Comparison of ENCODE assay signal across 30 cellular contexts in genomic region chr9:121537283-121537682, GRCh38. TPM values are rescaled to one million over a fixed set of nuclear protein-coding genes. Genes with fewer than 3 reads are reported as not detected.
DNase-seq lines count a peak whose midpoint lies in the region; ATAC-seq, FAIRE-seq and TF ChIP-seq lines count a peak whose summit lies in the region.
"Had no signal": no experiment of that assay in that cellular context is flagged by ENCODE, and none has a peak within 500 bp of the region (broad histone marks: within the 10 kb centered on the region; RNA-seq: fewer than 3 reads in every experiment).

No MANE protein-coding gene starts in this region.

- TF ChIP-seq CTCF in keratinocyte (optimal IDR thresholded peaks at IDR 0.05 in 1 of 3, IDR thresholded peaks at IDR 0.05 in 1 of 3, conservative IDR thresholded peaks at IDR 0.05 in 1 of 3; ENCODE audit: extremely low read depth in 1 of 3, insufficient read depth in 2 of 3, low read length in 3 of 3), result no peak

- dilution Hi-C loops in keratinocyte (cut with MboI; ENCODE audit: extremely low pct_ligation_motif_present, low sequenced_read_pairs), result no loop called here

- CTCF ChIA-PET in activated CD8-positive, alpha-beta T cell treated with anti-CD3 and anti-CD28 coated beads, Interleukin-2, amount 10 ng/mL, durations not matched to agents 7 days and 5 days (lab: Charles Lee), result interaction anchor here (1.5 kb wide), 1 partner anchor 561 kb away, joined by 4 read pairs; no protein-coding TSS in a partner anchor

- no peaks in the 10 kb centered on the region for H4K20me1 ChIP-seq in keratinocyte (ENCODE audit: control insufficient read depth, extremely low read depth, insufficient read depth, low read length)

- no peaks in the 10 kb centered on the region for H3K79me2 ChIP-seq in keratinocyte (ENCODE audit: control insufficient read depth, insufficient read depth, low read length)

- H3K4me1 ChIP-seq in keratinocyte (ENCODE audit: control insufficient read depth, extremely low read depth, insufficient read depth, low read length), result no peaks in the 10 kb centered on the region

- H3K9me3 ChIP-seq in keratinocyte (ENCODE audit: control insufficient read depth, low read depth, low read length), result no peaks in the 10 kb centered on the region

- DNase-seq in Kasumi-1 (lab: John Stamatoyannopoulos, UW) (peak; percentile 8 to 17), keratinocyte (ENCODE audit: low read depth, low spot score) (no peak), superior temporal gyrus (ENCODE audit: extremely low spot score) (peak; percentile 44), NCI-H1092 (lab: John Stamatoyannopoulos, UW) (no peak), activated T-cell treated with anti-CD3 and anti-CD28 coated beads for 4 hours (no peak)
- no peak for DNase-seq in activated CD8-positive, alpha-beta T cell treated with anti-CD3 and anti-CD28 coated beads, Interleukin-2, amount 10 ng/mL, durations not matched to agents 7 days and 5 days
- DNase-seq in NK-92 treated with Interleukin-12 subunit alpha and Interleukin-12 subunit beta, amount 100 ng/mL, for 24 hours (lab: John Stamatoyannopoulos, UW), result no peak
- DNase-seq: ACHN; activated CD4-positive, alpha-beta memory T cell treated with anti-CD3 and anti-CD28 coated beads for 36 hours; activated CD8-positive, alpha-beta memory T cell treated with anti-CD3 and anti-CD28 coated beads, Interleukin-2, amount 50 U/mL, for 48 hours; activated effector memory CD4-positive, alpha-beta T cell treated with anti-CD3 and anti-CD28 coated beads, Interleukin-2, amount 50 U/mL, for 16 hours; activated naive CD8-positive, alpha-beta T cell treated with anti-CD3 and anti-CD28 coated beads, Interleukin-2, amount 10 ng/mL, durations not matched to agents 7 days and 5 days; COR-L47; DMS53; glutamatergic neuron; KBM-7; left cardiac atrium; NCI-H1436 treated with DMSO at 0.1 percent for 48 hours; NCI-H2107; NCI-H774; RPMI8226; stimulated activated naive CD8-positive, alpha-beta T cell treated with anti-CD3 and anti-CD28 coated beads, Interleukin-15, amount 100 ng/mL, for 72 hours had no signal

- peaks cover 7% of the 10 kb centered on the region for H3K27me3 Mint-ChIP-seq in activated CD8-positive, alpha-beta T cell treated with anti-CD3 and anti-CD28 coated beads, Interleukin-2, amount 10 ng/mL, durations not matched to agents 7 days and 5 days (ENCODE audit: low read depth)

- no peak overlapping the region for H3K9ac ChIP-seq in keratinocyte (ENCODE audit: control insufficient read depth, extremely low read depth, insufficient read depth, low read length)

- no peaks in the 10 kb centered on the region for H3K9me3 Mint-ChIP-seq in activated CD8-positive, alpha-beta T cell treated with anti-CD3 and anti-CD28 coated beads, Interleukin-2, amount 10 ng/mL, durations not matched to agents 7 days and 5 days (ENCODE audit: insufficient read depth)
- H3K9me3 Mint-ChIP-seq: activated CD4-positive, alpha-beta memory T cell treated with anti-CD3 and anti-CD28 coated beads for 36 hours; activated naive CD8-positive, alpha-beta T cell treated with anti-CD3 and anti-CD28 coated beads, Interleukin-2, amount 10 ng/mL, durations not matched to agents 7 days and 5 days; memory B cell; stimulated activated naive CD8-positive, alpha-beta T cell treated with anti-CD3 and anti-CD28 coated beads, Interleukin-15, amount 100 ng/mL, for 72 hours had no signal

- H2AFZ ChIP-seq in keratinocyte (ENCODE audit: control insufficient read depth, low read length), result peak overlapping the region; percentile 12

- H3K27ac ChIP-seq in keratinocyte (ENCODE audit: control insufficient read depth, insufficient read depth, low read length), result no peak overlapping the region

- no peak overlapping the region for H3K4me2 ChIP-seq in keratinocyte (ENCODE audit: control insufficient read depth, extremely low read depth, insufficient read depth, low read depth, low read length)

- H3K36me3 Mint-ChIP-seq in activated CD8-positive, alpha-beta T cell treated with anti-CD3 and anti-CD28 coated beads, Interleukin-2, amount 10 ng/mL, durations not matched to agents 7 days and 5 days (ENCODE audit: low read depth), result no peaks in the 10 kb centered on the region
- H3K36me3 Mint-ChIP-seq: activated CD4-positive, alpha-beta memory T cell treated with anti-CD3 and anti-CD28 coated beads for 36 hours; activated naive CD8-positive, alpha-beta T cell treated with anti-CD3 and anti-CD28 coated beads, Interleukin-2, amount 10 ng/mL, durations not matched to agents 7 days and 5 days; memory B cell had no signal

- ATAC-seq in esophagus mucosa, result peak; percentile 27
- no peak for ATAC-seq in activated CD8-positive, alpha-beta T cell treated with anti-CD3 and anti-CD28 coated beads, Interleukin-2, amount 10 ng/mL, durations not matched to agents 7 days and 5 days
- ATAC-seq: activated CD4-positive, CD25-positive, alpha-beta regulatory T cell treated with anti-CD3 and anti-CD28 coated beads, Interleukin-2, amount 50 U/mL, for 24 hours; stimulated activated naive CD8-positive, alpha-beta T cell treated with anti-CD3 and anti-CD28 coated beads, Interleukin-15, amount 100 ng/mL, for 72 hours had no signal

- no peaks in the 10 kb centered on the region for H3K36me3 ChIP-seq in keratinocyte (ENCODE audit: control insufficient read depth in 2 of 2, extremely low read depth in 1 of 2, insufficient read depth in 2 of 2, low read length in 2 of 2)

- POLR2A ChIA-PET in activated CD8-positive, alpha-beta T cell treated with anti-CD3 and anti-CD28 coated beads, Interleukin-2, amount 10 ng/mL, durations not matched to agents 7 days and 5 days (lab: Charles Lee), result no interaction called here

- H3K4me1 Mint-ChIP-seq in activated CD8-positive, alpha-beta T cell treated with anti-CD3 and anti-CD28 coated beads, Interleukin-2, amount 10 ng/mL, durations not matched to agents 7 days and 5 days (ENCODE audit: low read depth), result no peaks in the 10 kb centered on the region
- H3K4me1 Mint-ChIP-seq: activated naive CD8-positive, alpha-beta T cell treated with anti-CD3 and anti-CD28 coated beads, Interleukin-2, amount 10 ng/mL, durations not matched to agents 7 days and 5 days; memory B cell; stimulated activated naive CD8-positive, alpha-beta T cell treated with anti-CD3 and anti-CD28 coated beads, Interleukin-15, amount 100 ng/mL, for 72 hours had no signal

- no peak for FAIRE-seq in keratinocyte (lab: Jason Lieb, UNC)
- FAIRE-seq: G401.6 had no signal

- no peak overlapping the region for H3K4me3 Mint-ChIP-seq in activated CD8-positive, alpha-beta T cell treated with anti-CD3 and anti-CD28 coated beads, Interleukin-2, amount 10 ng/mL, durations not matched to agents 7 days and 5 days
- H3K4me3 Mint-ChIP-seq: activated CD4-positive, alpha-beta memory T cell treated with anti-CD3 and anti-CD28 coated beads for 36 hours; activated naive CD8-positive, alpha-beta T cell treated with anti-CD3 and anti-CD28 coated beads, Interleukin-2, amount 10 ng/mL, durations not matched to agents 7 days and 5 days; memory B cell; stimulated activated naive CD8-positive, alpha-beta T cell treated with anti-CD3 and anti-CD28 coated beads, Interleukin-15, amount 100 ng/mL, for 72 hours had no signal

- no peaks in the 10 kb centered on the region for H3K9me1 ChIP-seq in keratinocyte (ENCODE audit: control insufficient read depth, extremely low read depth, insufficient read depth, low read length)

- H3K4me3 ChIP-seq in keratinocyte (ENCODE audit: control insufficient read depth in 2 of 3, extremely low read depth in 1 of 3, insufficient read depth in 2 of 3, low read depth in 1 of 3, low read length in 3 of 3), result no peak overlapping the region
- H3K4me3 ChIP-seq: skin epidermis had no signal

- no peaks in the 10 kb centered on the region for H3K27me3 ChIP-seq in keratinocyte (ENCODE audit: control insufficient read depth, extremely low read depth, insufficient read depth, low read length)

- no peak overlapping the region for H3K27ac Mint-ChIP-seq in activated CD8-positive, alpha-beta T cell treated with anti-CD3 and anti-CD28 coated beads, Interleukin-2, amount 10 ng/mL, durations not matched to agents 7 days and 5 days
- H3K27ac Mint-ChIP-seq: activated CD4-positive, alpha-beta memory T cell treated with anti-CD3 and anti-CD28 coated beads for 36 hours; activated naive CD8-positive, alpha-beta T cell treated with anti-CD3 and anti-CD28 coated beads, Interleukin-2, amount 10 ng/mL, durations not matched to agents 7 days and 5 days; memory B cell; stimulated activated naive CD8-positive, alpha-beta T cell treated with anti-CD3 and anti-CD28 coated beads, Interleukin-15, amount 100 ng/mL, for 72 hours had no signal

RNA-seq across cellular contexts. Expression of gene GGTA1, which starts 37.6 kb away (rescaled TPM):
- total RNA-seq in esophagus mucosa, result 7.1 TPM
- 0.05 TPM in 1 of 3 replicates, not detected in the others for polyA plus RNA-seq in keratinocyte
- 0.41 TPM for polyA plus RNA-seq in keratinocyte (2011; ENCODE audit: low read depth)
- polyA plus RNA-seq in keratinocyte (2011; cell fraction: cytosol; rRNA removed), result not detected in 2 replicates
- not detected in 2 replicates for polyA plus RNA-seq in keratinocyte (2011; cell fraction: nucleus; rRNA removed)
- 0.20 TPM in 1 of 2 replicates, not detected in the other for polyA plus RNA-seq in keratinocyte (2012; ENCODE audit: low replicate concordance)
- polyA minus RNA-seq in keratinocyte, result not detected in 3 replicates
- not detected for polyA minus RNA-seq in keratinocyte (2011; cell fraction: cytosol; rRNA and poly(A)+ RNA removed)
- polyA minus RNA-seq in keratinocyte (2011; cell fraction: nucleus; rRNA and poly(A)+ RNA removed), result not detected in 2 replicates
- not detected for total RNA-seq in activated CD8-positive, alpha-beta T cell treated with anti-CD3 and anti-CD28 coated beads, Interleukin-2, amount 10 ng/mL, durations not matched to agents 7 days and 5 days
- total RNA-seq: activated CD4-positive, alpha-beta memory T cell treated with anti-CD3 and anti-CD28 coated beads for 36 hours; activated naive CD8-positive, alpha-beta T cell treated with anti-CD3 and anti-CD28 coated beads, Interleukin-2, amount 10 ng/mL, durations not matched to agents 7 days and 5 days; HT1080; T-helper 1 cell treated with Interleukin-12 subunit alpha and Interleukin-12 subunit beta and Interleukin-4 antibody, amounts not matched to agents 30 ng/mL and 1 ng/mL, for 36 hours had no signal
- polyA plus RNA-seq: BJ had no signal

Comparison
In these comparisons a context has a peak if more than half of its experiments do, and no peak if none do; other contexts are left out.
1. DNase-seq: peak in Kasumi-1 (2 of 2) and superior temporal gyrus (single experiment); none in keratinocyte (single experiment), NCI-H1092 (single experiment), activated T-cell treated with anti-CD3 and anti-CD28 coated beads for 4 hours (single experiment), activated CD8-positive, alpha-beta T cell treated with anti-CD3 and anti-CD28 coated beads, Interleukin-2, amount 10 ng/mL, durations not matched to agents 7 days and 5 days (single experiment) and NK-92 treated with Interleukin-12 subunit alpha and Interleukin-12 subunit beta, amount 100 ng/mL, for 24 hours (single experiment).